ENCODE assay signal across 15 cellular contexts in the genomic region with DNA sequence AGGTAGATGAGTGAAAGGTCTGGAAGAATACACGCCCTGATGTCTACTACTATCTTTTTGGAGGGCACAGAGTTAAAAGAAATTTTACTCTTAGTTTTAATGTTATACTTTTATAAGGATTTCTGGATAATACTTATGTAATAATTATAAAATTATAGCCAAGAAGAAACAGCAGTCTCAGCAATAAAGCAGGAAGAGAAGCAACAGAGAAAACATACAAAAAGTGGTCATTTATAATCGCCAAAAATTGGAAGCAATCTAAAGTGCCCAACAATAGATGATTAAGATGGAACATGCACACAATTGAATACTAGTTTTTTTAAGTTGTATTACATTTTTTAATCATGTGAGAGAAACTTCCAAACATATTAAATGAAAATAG.
DNase-seq lines count a peak whose midpoint lies in the region; TF ChIP-seq lines count a peak whose summit lies in the region.
"Had no signal": no experiment of that assay in that cellular context is flagged by ENCODE, and none has a peak within 500 bp of the region (broad histone marks: within the 10 kb centered on the region; RNA-seq: fewer than 3 reads in every experiment).

No MANE protein-coding gene starts in this region.

- H3K27ac ChIP-seq in MM.1S (ENCODE audit: low read length) (peak overlapping the region; percentile 89; the same call in 1 of the 2 replicates), esophagus squamous epithelium (peak overlapping the region in 3 of 4 donors; percentile 79 to 83 (median 82)), smooth muscle cell (ENCODE audit: low read depth) (peak overlapping the region; percentile 79), neural progenitor cell (no peak overlapping the region)
- H3K27ac ChIP-seq: parathyroid adenoma, SJCRH30, VCaP had no signal

- H3K9me2 ChIP-seq in MM.1S (replicated peaks; ENCODE audit: insufficient read depth, low read length), result no peaks in the 10 kb centered on the region

- peaks cover 16% of the 10 kb centered on the region for H3K4me1 Mint-ChIP-seq in neural progenitor cell
- peaks cover 42% of the 10 kb centered on the region for H3K4me1 Mint-ChIP-seq in activated T-cell treated with anti-CD3 and anti-CD28 coated beads, Interleukin-2, amount 50 U/mL, for 24 hours (ENCODE audit: low read depth)

- intact Hi-C loops in esophagus squamous epithelium (cut with DNase I), result loop anchor here (10.0 kb wide), 1 partner anchor 64 kb away; no protein-coding TSS in a partner anchor

- H3K4me3 Mint-ChIP-seq in neural progenitor cell, result no peak overlapping the region
- no peak overlapping the region for H3K4me3 Mint-ChIP-seq in activated T-cell treated with anti-CD3 and anti-CD28 coated beads, Interleukin-2, amount 50 U/mL, for 24 hours
- H3K4me3 Mint-ChIP-seq: stimulated activated naive CD8-positive, alpha-beta T cell treated with anti-CD3 and anti-CD28 coated beads, Interleukin-15, Interleukin-2, amounts not matched to agents 100 ng/mL and 50 ng/mL, for 24 hours had no signal

- no peaks in the 10 kb centered on the region for H3K9me3 ChIP-seq in MM.1S (replicated peaks; ENCODE audit: insufficient read depth, low read length)
- H3K9me3 ChIP-seq in esophagus squamous epithelium, result no peaks in the 10 kb centered on the region
- no peaks in the 10 kb centered on the region for H3K9me3 ChIP-seq in smooth muscle cell (replicated peaks; ENCODE audit: low read depth)
- H3K9me3 ChIP-seq in neural progenitor cell (ENCODE audit: low read depth), result no peaks in the 10 kb centered on the region
- H3K9me3 ChIP-seq: SJCRH30 had no signal

- no peaks in the 10 kb centered on the region for H3K9me3 Mint-ChIP-seq in neural progenitor cell
- H3K9me3 Mint-ChIP-seq in activated T-cell treated with anti-CD3 and anti-CD28 coated beads, Interleukin-2, amount 50 U/mL, for 24 hours, result no peaks in the 10 kb centered on the region
- H3K9me3 Mint-ChIP-seq: CD4-positive, alpha-beta memory T cell; stimulated activated naive CD8-positive, alpha-beta T cell treated with anti-CD3 and anti-CD28 coated beads, Interleukin-15, Interleukin-2, amounts not matched to agents 100 ng/mL and 50 ng/mL, for 24 hours had no signal

- H3K4me2 ChIP-seq in MM.1S (ENCODE audit: low read depth, low read length) (peak overlapping the region; percentile 78), smooth muscle cell (no peak overlapping the region), neural progenitor cell (no peak overlapping the region)

- H3K79me2 ChIP-seq in MM.1S (ENCODE audit: low read length) (peaks cover 27% of the 10 kb centered on the region), smooth muscle cell (ENCODE audit: low read depth) (no peaks in the 10 kb centered on the region), neural progenitor cell (ENCODE audit: low read depth) (no peaks in the 10 kb centered on the region)

- no peak for TF ChIP-seq POLR2A in esophagus squamous epithelium (IDR thresholded peaks at IDR 0.05)

- TF ChIP-seq CTCF in GM12865 (IDR thresholded peaks at IDR 0.05; ENCODE audit: insufficient read depth, low read depth, low read length, missing control alignments) (no peak), MM.1S (IDR thresholded peaks at IDR 0.05; ENCODE audit: low read length) (no peak), esophagus squamous epithelium (IDR thresholded peaks at IDR 0.05) (no peak), smooth muscle cell (IDR thresholded peaks at IDR 0.05; ENCODE audit: borderline replicate concordance, insufficient read depth, poor library complexity, severe bottlenecking) (no peak), neural progenitor cell (IDR thresholded peaks at IDR 0.05) (no peak)

- H3K27ac Mint-ChIP-seq in neural progenitor cell, result no peak overlapping the region
- H3K27ac Mint-ChIP-seq in activated T-cell treated with anti-CD3 and anti-CD28 coated beads, Interleukin-2, amount 50 U/mL, for 24 hours, result no peak overlapping the region
- H3K27ac Mint-ChIP-seq: stimulated activated naive CD8-positive, alpha-beta T cell treated with anti-CD3 and anti-CD28 coated beads, Interleukin-15, Interleukin-2, amounts not matched to agents 100 ng/mL and 50 ng/mL, for 24 hours had no signal

- H3F3A ChIP-seq in MM.1S (ENCODE audit: insufficient read depth, low read length) (peaks cover 36% of the 10 kb centered on the region), smooth muscle cell (ENCODE audit: low read depth) (peaks cover 4% of the 10 kb centered on the region), neural progenitor cell (ENCODE audit: low read depth) (peaks cover 5% of the 10 kb centered on the region)

- DNase-seq in GM12865 (ENCODE audit: low read depth), result no peak
- DNase-seq in MM.1S, result no peak
- no peak for DNase-seq in esophagus squamous epithelium (lab: John Stamatoyannopoulos, UW)
- DNase-seq in smooth muscle cell (lab: John Stamatoyannopoulos, UW; ENCODE audit: unreplicated experiment), result no peak
- DNase-seq in NCI-H2196 treated with DMSO at 0.1 percent for 48 hours (lab: John Stamatoyannopoulos, UW; ENCODE audit: unreplicated experiment), result no peak
- DNase-seq in neural progenitor cell (ENCODE audit: low spot score), result no peak
- DNase-seq in ureter (ENCODE audit: low spot score), result no peak
- no peak for DNase-seq in activated T-cell treated with anti-CD3 and anti-CD28 coated beads, Interleukin-2, amount 50 U/mL, for 24 hours
- DNase-seq: CD4-positive, alpha-beta memory T cell; SJCRH30; stimulated activated CD4-positive, alpha-beta T cell treated with anti-CD3 and anti-CD28 coated beads, Interleukin-2, amount 100 ng/mL, for 48 hours had no signal

- H3K4me1 ChIP-seq in MM.1S (ENCODE audit: low read length) (peaks cover 35% of the 10 kb centered on the region), esophagus squamous epithelium (peaks cover 0 to 70% (median 33%) of the 10 kb centered on the region in 3 donors), smooth muscle cell (ENCODE audit: low read depth) (peaks cover 2% of the 10 kb centered on the region), neural progenitor cell (peaks cover 10% of the 10 kb centered on the region)

- peaks cover 20% of the 10 kb centered on the region for H3K36me3 Mint-ChIP-seq in neural progenitor cell
- H3K36me3 Mint-ChIP-seq in activated T-cell treated with anti-CD3 and anti-CD28 coated beads, Interleukin-2, amount 50 U/mL, for 24 hours (ENCODE audit: low read depth), result peaks cover 71% of the 10 kb centered on the region

- H3K4me3 ChIP-seq in GM12865 (ENCODE audit: low read depth, low read length) (peak overlapping the region; percentile 49), MM.1S (ENCODE audit: low read length) (peak overlapping the region; percentile 47; the same call in 1 of the 2 replicates), esophagus squamous epithelium (no peak overlapping the region), smooth muscle cell (no peak overlapping the region), neural progenitor cell (no peak overlapping the region)
- H3K4me3 ChIP-seq: lung, SJCRH30 had no signal

- 73 to 74% methylated on average over 2 of the region's 2 CpGs for WGBS in esophagus squamous epithelium, 2 donors
- WGBS in smooth muscle cell (ENCODE audit: low lambda C conversion rate), result 92% methylated on average over 2 of the region's 2 CpGs

- no peak overlapping the region for H2AFZ ChIP-seq in MM.1S (ENCODE audit: low read length)
- H2AFZ ChIP-seq in smooth muscle cell (ENCODE audit: low read depth), result no peak overlapping the region
- H2AFZ ChIP-seq in neural progenitor cell (replicated peaks), result no peak overlapping the region

- H4K20me1 ChIP-seq in MM.1S (ENCODE audit: insufficient read depth, low read length) (no peaks in the 10 kb centered on the region), smooth muscle cell (ENCODE audit: low read depth) (no peaks in the 10 kb centered on the region), neural progenitor cell (ENCODE audit: low read depth) (peaks cover 47% of the 10 kb centered on the region)

- 0 out of 2 replicates have a peak overlapping the region, but pooled peaks have one; percentile 57 for H3K9ac ChIP-seq in MM.1S (ENCODE audit: low read length)
- H3K9ac ChIP-seq in smooth muscle cell (ENCODE audit: low read depth), result no peak overlapping the region
- H3K9ac ChIP-seq in neural progenitor cell, result no peak overlapping the region
- H3K9ac ChIP-seq: parathyroid adenoma had no signal

- no peaks in the 10 kb centered on the region for H3K27me3 ChIP-seq in MM.1S (replicated peaks; ENCODE audit: insufficient read depth, low read length)
- no peaks in the 10 kb centered on the region for H3K27me3 ChIP-seq in esophagus squamous epithelium
- H3K27me3 ChIP-seq in smooth muscle cell (ENCODE audit: low read depth), result no peaks in the 10 kb centered on the region
- no peaks in the 10 kb centered on the region for H3K27me3 ChIP-seq in neural progenitor cell
- H3K27me3 ChIP-seq: SJCRH30 had no signal

- peaks cover 3% of the 10 kb centered on the region for H3K27me3 Mint-ChIP-seq in neural progenitor cell (ENCODE audit: insufficient read depth, low read depth)
- H3K27me3 Mint-ChIP-seq in activated T-cell treated with anti-CD3 and anti-CD28 coated beads, Interleukin-2, amount 50 U/mL, for 24 hours, result no peaks in the 10 kb centered on the region
- H3K27me3 Mint-ChIP-seq: CD4-positive, alpha-beta memory T cell; stimulated activated naive CD8-positive, alpha-beta T cell treated with anti-CD3 and anti-CD28 coated beads, Interleukin-15, Interleukin-2, amounts not matched to agents 100 ng/mL and 50 ng/mL, for 24 hours had no signal

- H3K36me3 ChIP-seq in MM.1S (replicated peaks; ENCODE audit: insufficient read depth, low read length) (no peaks in the 10 kb centered on the region), esophagus squamous epithelium (peaks cover 0 to 66% (median 5%) of the 10 kb centered on the region in 3 donors), smooth muscle cell (ENCODE audit: low read depth) (no peaks in the 10 kb centered on the region), neural progenitor cell (peaks cover 7% of the 10 kb centered on the region)
- H3K36me3 ChIP-seq: SJCRH30 had no signal

Comparison
In these comparisons a context has a peak if more than half of its experiments do, and no peak if none do; other contexts are left out.
1. H3K4me3 ChIP-seq: peak in GM12865 (single experiment) and MM.1S (single experiment); none in esophagus squamous epithelium (0 of 4), smooth muscle cell (single experiment) and neural progenitor cell (single experiment).